ENCODE assay signal across 17 cellular contexts in genomic region chr11:118239509-118239908, GRCh38. TPM values are rescaled to one million over a fixed set of nuclear protein-coding genes. Genes with fewer than 3 reads are reported as not detected.
DNase-seq lines count a peak whose midpoint lies in the region; ATAC-seq, FAIRE-seq and TF ChIP-seq lines count a peak whose summit lies in the region.
"Had no signal": no experiment of that assay in that cellular context is flagged by ENCODE, and none has a peak within 500 bp of the region (broad histone marks: within the 10 kb centered on the region; RNA-seq: fewer than 3 reads in every experiment).

No MANE protein-coding gene starts in this region.

- peaks cover 0 to 1% (median 0%) of the 10 kb centered on the region in 4 donors for H3K36me3 ChIP-seq in liver (ENCODE audit: control insufficient read depth in 4 of 4, insufficient read depth in 3 of 4, low read depth in 1 of 4, low read length in 3 of 4)
- H3K36me3 ChIP-seq in HepG2 (replicated peaks in 1 of 2; ENCODE audit: control insufficient read depth in 1 of 2, insufficient read depth in 2 of 2, low read length in 2 of 2) = peaks cover 0 to 15% of the 10 kb centered on the region in 2 experiments; a peak in 3 of 5 replicates
- H3K36me3 ChIP-seq in right lobe of liver = no peaks in the 10 kb centered on the region
- no peaks in the 10 kb centered on the region for H3K36me3 ChIP-seq in upper lobe of right lung

- ATAC-seq in HepG2 (no peak), right lobe of liver (no peak), upper lobe of right lung (no peak)
- ATAC-seq in activated CD8-positive, alpha-beta T cell treated with anti-CD3 and anti-CD28 coated beads, Interleukin-2, amount 10 ng/mL, durations not matched to agents 7 days and 5 days = no peak
- ATAC-seq: heart right ventricle had no signal

- no peak overlapping the region for H3K4me3 ChIP-seq in liver (ENCODE audit: low read depth in 1 of 3, low read length in 3 of 3)
- H3K4me3 ChIP-seq in HepG2 (replicated peaks in 1 of 3; ENCODE audit: insufficient read depth in 1 of 3, low read depth in 2 of 3, low read length in 3 of 3) = no peak overlapping the region
- H3K4me3 ChIP-seq in right lobe of liver = no peak overlapping the region
- H3K4me3 ChIP-seq in upper lobe of right lung = no peak overlapping the region

- H3K27me3 ChIP-seq in liver (ENCODE audit: control insufficient read depth in 4 of 4, insufficient read depth in 4 of 4, low read length in 3 of 4) (no peaks in the 10 kb centered on the region), HepG2 (ENCODE audit: control insufficient read depth in 1 of 2, insufficient read depth in 2 of 2, low read length in 2 of 2) (no peaks in the 10 kb centered on the region), right lobe of liver (no peaks in the 10 kb centered on the region), upper lobe of right lung (no peaks in the 10 kb centered on the region)
- H3K27me3 ChIP-seq: heart right ventricle had no signal

- CTCF ChIA-PET in HepG2 (lab: Yijun Ruan, JAX; ENCODE audit: low intra/inter-chr PET ratio, low total read pairs) = no interaction called here
- CTCF ChIA-PET in activated CD8-positive, alpha-beta T cell treated with anti-CD3 and anti-CD28 coated beads, Interleukin-2, amount 10 ng/mL, durations not matched to agents 7 days and 5 days (lab: Charles Lee) = interaction anchor here (0.6 to 5.3 kb wide), 16 partner anchors 8 to 59 kb away, joined by 3 to 54 read pairs (median 4); partner anchors contain the start of genes JAML and MPZL3

- in situ Hi-C loops in HepG2 (cut with HindIII; ENCODE audit: extremely low pct_ligation_motif_present, low pct_unique_long_range_greater_than_20kb) = no loop called here

- peak overlapping the region; percentile 71 for H3K4me3 Mint-ChIP-seq in activated CD8-positive, alpha-beta T cell treated with anti-CD3 and anti-CD28 coated beads, Interleukin-2, amount 10 ng/mL, durations not matched to agents 7 days and 5 days

- no peak overlapping the region for H3K4me2 ChIP-seq in HepG2 (ENCODE audit: low read depth, low read length)

- no peak for TF ChIP-seq RAD21 in liver (IDR thresholded peaks at IDR 0.05)
- no peak for TF ChIP-seq RAD21 in HepG2 (CRISPR knock-in tag; IDR thresholded peaks at IDR 0.05)

- WGBS in liver = 46% methylated on average over 2 of the region's 2 CpGs
- 95% methylated on average over 2 of the region's 2 CpGs for WGBS in HepG2 (ENCODE audit: low lambda C conversion rate)
- WGBS in right lobe of liver (ENCODE audit: insufficient coverage, low coverage, low lambda C conversion rate, missing lambda C conversion rate) = 7% methylated on average over 2 of the region's 2 CpGs

- H3K27ac ChIP-seq in liver (ENCODE audit: low read depth in 1 of 2, low read length in 2 of 2) (peak overlapping the region; percentile 32 to 38), HepG2 (ENCODE audit: extremely low read length, insufficient read depth, low read length) (no peak overlapping the region), right lobe of liver (peak overlapping the region in 2 of 3 donors; percentile 7 to 42), upper lobe of right lung (peak overlapping the region; percentile 68)

- BruUV-seq in HepG2 (replicated peaks; lab: Mats Ljungman, UMichigan) = no TSS peak

- DNase-seq in HepG2 (ENCODE audit: low spot score) (no peak), right lobe of liver (no peak), upper lobe of right lung (no peak), ureter (ENCODE audit: low spot score) (no peak), NCI-H1105 (lab: John Stamatoyannopoulos, UW) (no peak), COLO829 (ENCODE audit: low spot score) (no peak)
- peak; percentile 22 for DNase-seq in activated CD8-positive, alpha-beta T cell treated with anti-CD3 and anti-CD28 coated beads, Interleukin-2, amount 10 ng/mL, durations not matched to agents 7 days and 5 days
- DNase-seq: activated CD4-positive, alpha-beta T cell treated with anti-CD3 and anti-CD28 coated beads for 1 hour; activated gamma-delta T cell; DMS79 treated with DMSO at 0.1 percent for 48 hours; heart right ventricle; NCI-H1092; NCI-H226; SHP77 had no signal

- peaks cover 64% of the 10 kb centered on the region for H3K36me3 Mint-ChIP-seq in activated CD8-positive, alpha-beta T cell treated with anti-CD3 and anti-CD28 coated beads, Interleukin-2, amount 10 ng/mL, durations not matched to agents 7 days and 5 days (ENCODE audit: low read depth)

- TF ChIP-seq POLR2A in HepG2 (IDR thresholded peaks at IDR 0.05; ENCODE audit: insufficient read depth in 1 of 2, low read depth in 2 of 2, low read length in 2 of 2) (no peak), right lobe of liver (IDR thresholded peaks at IDR 0.05) (no peak)

- no peaks in the 10 kb centered on the region for H3K9me3 ChIP-seq in liver (ENCODE audit: control insufficient read depth in 4 of 4, low read length in 3 of 4)
- H3K9me3 ChIP-seq in HepG2 (ENCODE audit: low read length) = no peaks in the 10 kb centered on the region
- H3K9me3 ChIP-seq in right lobe of liver = no peaks in the 10 kb centered on the region
- no peaks in the 10 kb centered on the region for H3K9me3 ChIP-seq in upper lobe of right lung
- H3K9me3 ChIP-seq: heart right ventricle had no signal

- peaks cover 84% of the 10 kb centered on the region for H3K4me1 Mint-ChIP-seq in activated CD8-positive, alpha-beta T cell treated with anti-CD3 and anti-CD28 coated beads, Interleukin-2, amount 10 ng/mL, durations not matched to agents 7 days and 5 days (ENCODE audit: low read depth)

- H3K9me3 Mint-ChIP-seq in activated CD8-positive, alpha-beta T cell treated with anti-CD3 and anti-CD28 coated beads, Interleukin-2, amount 10 ng/mL, durations not matched to agents 7 days and 5 days (ENCODE audit: insufficient read depth) = no peaks in the 10 kb centered on the region

- no peaks in the 10 kb centered on the region for H3K79me2 ChIP-seq in HepG2 (ENCODE audit: insufficient read depth, low read length)

- no peaks in the 10 kb centered on the region for H4K20me1 ChIP-seq in HepG2 (ENCODE audit: insufficient read depth, low read length)

- peaks cover 3 to 33% (median 15%) of the 10 kb centered on the region in 4 donors for H3K4me1 ChIP-seq in liver (ENCODE audit: control insufficient read depth in 4 of 4, insufficient read depth in 4 of 4, low read length in 3 of 4)
- H3K4me1 ChIP-seq in HepG2 (ENCODE audit: insufficient read depth, low read length) = peaks cover 40% of the 10 kb centered on the region
- peaks cover 0 to 35% (median 14%) of the 10 kb centered on the region in 4 donors for H3K4me1 ChIP-seq in right lobe of liver
- peaks cover 36% of the 10 kb centered on the region for H3K4me1 ChIP-seq in upper lobe of right lung

- POLR2A ChIA-PET in HepG2 (lab: Yijun Ruan, JAX) = no interaction called here
- POLR2A ChIA-PET in activated CD8-positive, alpha-beta T cell treated with anti-CD3 and anti-CD28 coated beads, Interleukin-2, amount 10 ng/mL, durations not matched to agents 7 days and 5 days (lab: Charles Lee) = interaction anchor here (1.0 to 4.9 kb wide), 5 partner anchors 10 to 64 kb away, joined by 4 to 86 read pairs (median 12); partner anchors contain the start of genes JAML and MPZL3

- no peak overlapping the region for H2AFZ ChIP-seq in HepG2 (ENCODE audit: low read length)

- H3K9ac ChIP-seq in liver (ENCODE audit: low read depth in 1 of 2, low read length in 2 of 2) = no peak overlapping the region
- no peak overlapping the region for H3K9ac ChIP-seq in HepG2 (ENCODE audit: insufficient read depth, low read depth, low read length)

- H3K27ac Mint-ChIP-seq in activated CD8-positive, alpha-beta T cell treated with anti-CD3 and anti-CD28 coated beads, Interleukin-2, amount 10 ng/mL, durations not matched to agents 7 days and 5 days = peak overlapping the region; percentile 88

- no peak for FAIRE-seq in HepG2 (lab: Jason Lieb, UNC)
- FAIRE-seq: keratinocyte had no signal

- intact Hi-C loops in HepG2 (cut with micrococcal nuclease; ENCODE audit: unreplicated experiment) (no loop called here), right lobe of liver (cut with DNase I) (no loop called here), upper lobe of right lung (cut with DNase I) (no loop called here)

- TF ChIP-seq EP300 in HepG2 (IDR thresholded peaks at IDR 0.05; ENCODE audit: low read depth in 2 of 2, low read length in 2 of 2) (no peak), HepG2 (CRISPR knock-in tag; IDR thresholded peaks at IDR 0.05; ENCODE audit: borderline replicate concordance) (no peak)

- no peaks in the 10 kb centered on the region for H3K27me3 Mint-ChIP-seq in activated CD8-positive, alpha-beta T cell treated with anti-CD3 and anti-CD28 coated beads, Interleukin-2, amount 10 ng/mL, durations not matched to agents 7 days and 5 days (ENCODE audit: low read depth)

- TF ChIP-seq CTCF in liver (IDR thresholded peaks at IDR 0.05; ENCODE audit: low read depth, low read length, missing input control) = no peak
- TF ChIP-seq CTCF in HepG2 (CRISPR knock-in tag; IDR thresholded peaks at IDR 0.05) = no peak
- TF ChIP-seq CTCF in right lobe of liver (IDR thresholded peaks at IDR 0.05) = no peak
- TF ChIP-seq CTCF in upper lobe of right lung (IDR thresholded peaks at IDR 0.05) = no peak

RNA-seq across cellular contexts. Expression of gene MPZL3, which starts 12.7 kb away (rescaled TPM):
- total RNA-seq in liver (1 to 10 TPM; 4.1 to 6.9 TPM), HepG2 (2016; rRNA removed; fragmentation: Illumina TruSeq; extraction: Trizol) (6.6 and 9.3 TPM in 2 replicates), right lobe of liver (1 to 10 TPM; 2.7 to 9.3 (median 6.8) TPM), upper lobe of right lung (11.8 TPM), ureter (7.9 TPM)
- polyA plus RNA-seq in liver (1 to 10 TPM; 2.5 to 2.9 TPM), HepG2 (2011; rRNA removed) (4.5 and 5.3 TPM in 2 replicates)
- 0.51 and 0.88 TPM in 2 replicates for total RNA-seq in HepG2 (2016; cell fraction: cytosol; rRNA removed; fragmentation: Illumina TruSeq; extraction: Trizol; ENCODE audit: low read depth)
- total RNA-seq in HepG2 (2016; cell fraction: insoluble cytoplasmic fraction; rRNA removed; fragmentation: Illumina TruSeq; extraction: Trizol) = 6.1 and 9.5 TPM in 2 replicates
- total RNA-seq in HepG2 (2016; cell fraction: membrane; rRNA removed; fragmentation: Illumina TruSeq; extraction: Trizol) = 3.0 and 3.4 TPM in 2 replicates
- total RNA-seq in HepG2 (2016; cell fraction: nucleus; rRNA removed; fragmentation: Illumina TruSeq; extraction: Trizol) = 7.4 and 9.6 TPM in 2 replicates
- 3.1 and 4.4 TPM in 2 replicates for polyA plus RNA-seq in HepG2 (2011; cell fraction: cytosol; rRNA removed)
- 2.5 TPM in 2 replicates for polyA plus RNA-seq in HepG2 (2011; cell fraction: nucleus; rRNA removed)
- polyA plus RNA-seq in HepG2 (2012) = 4.4 and 4.5 TPM in 2 replicates
- 0.26 and 0.48 TPM in 2 replicates for polyA plus RNA-seq in HepG2 (2016; cell fraction: cytosol; fragmentation: Illumina TruSeq; extraction: Trizol; ENCODE audit: low read depth)
- 3.1 and 3.5 TPM in 2 replicates for polyA plus RNA-seq in HepG2 (2016; cell fraction: insoluble cytoplasmic fraction; fragmentation: Illumina TruSeq; extraction: Trizol; ENCODE audit: low read depth)
- 1.2 TPM in 2 replicates for polyA plus RNA-seq in HepG2 (2016; cell fraction: membrane; fragmentation: Illumina TruSeq; extraction: Trizol; ENCODE audit: low read depth)
- 8.3 and 8.4 TPM in 2 replicates for polyA plus RNA-seq in HepG2 (2016; cell fraction: nucleus; fragmentation: Illumina TruSeq; extraction: Trizol; ENCODE audit: insufficient read depth, low read depth)
- polyA minus RNA-seq in HepG2 (2011; rRNA and poly(A)+ RNA removed; ENCODE audit: low replicate concordance) = 3.3 and 7.7 TPM in 2 replicates
- 8.2 and 11.8 TPM in 2 replicates for polyA minus RNA-seq in HepG2 (2011; cell fraction: cytosol; rRNA and poly(A)+ RNA removed)
- polyA minus RNA-seq in HepG2 (2011; cell fraction: nucleus; rRNA and poly(A)+ RNA removed) = 3.5 and 4.4 TPM in 2 replicates
- 10 to 100 TPM; 19.6 to 20.0 TPM for total RNA-seq in activated CD8-positive, alpha-beta T cell treated with anti-CD3 and anti-CD28 coated beads, Interleukin-2, amount 10 ng/mL, durations not matched to agents 7 days and 5 days

RNA-seq across cellular contexts. Expression of gene JAML, which starts 14.7 kb away (rescaled TPM):
- total RNA-seq in liver = 10 to 100 TPM in 1 of 2 donors, 1 to 10 TPM in 1; 9.6 to 13.5 TPM
- 1 to 10 TPM; 2.2 to 3.4 TPM for polyA plus RNA-seq in liver
- total RNA-seq in HepG2 (2016; rRNA removed; fragmentation: Illumina TruSeq; extraction: Trizol) = 3.3 and 3.8 TPM in 2 replicates
- 0.71 and 0.97 TPM in 2 replicates for total RNA-seq in HepG2 (2016; cell fraction: cytosol; rRNA removed; fragmentation: Illumina TruSeq; extraction: Trizol; ENCODE audit: low read depth)
- total RNA-seq in HepG2 (2016; cell fraction: insoluble cytoplasmic fraction; rRNA removed; fragmentation: Illumina TruSeq; extraction: Trizol) = 3.7 and 4.6 TPM in 2 replicates
- total RNA-seq in HepG2 (2016; cell fraction: membrane; rRNA removed; fragmentation: Illumina TruSeq; extraction: Trizol) = 1.8 and 1.9 TPM in 2 replicates
- 3.5 and 4.0 TPM in 2 replicates for total RNA-seq in HepG2 (2016; cell fraction: nucleus; rRNA removed; fragmentation: Illumina TruSeq; extraction: Trizol)
- 2.0 and 2.8 TPM in 2 replicates for polyA plus RNA-seq in HepG2 (2011; rRNA removed)
- 0.91 and 1.1 TPM in 2 replicates for polyA plus RNA-seq in HepG2 (2011; cell fraction: cytosol; rRNA removed)
- polyA plus RNA-seq in HepG2 (2011; cell fraction: nucleus; rRNA removed) = 8.0 and 9.7 TPM in 2 replicates
- 9.8 and 22.2 TPM in 2 replicates for polyA plus RNA-seq in HepG2 (2012)
- polyA plus RNA-seq in HepG2 (2016; cell fraction: cytosol; fragmentation: Illumina TruSeq; extraction: Trizol; ENCODE audit: low read depth) = 0.93 and 0.95 TPM in 2 replicates
- 2.7 and 4.1 TPM in 2 replicates for polyA plus RNA-seq in HepG2 (2016; cell fraction: insoluble cytoplasmic fraction; fragmentation: Illumina TruSeq; extraction: Trizol; ENCODE audit: low read depth)
- polyA plus RNA-seq in HepG2 (2016; cell fraction: membrane; fragmentation: Illumina TruSeq; extraction: Trizol; ENCODE audit: low read depth) = 1.4 and 1.7 TPM in 2 replicates
- 5.7 and 5.9 TPM in 2 replicates for polyA plus RNA-seq in HepG2 (2016; cell fraction: nucleus; fragmentation: Illumina TruSeq; extraction: Trizol; ENCODE audit: insufficient read depth, low read depth)
- 1.7 TPM in 1 of 2 replicates, not detected in the other for polyA minus RNA-seq in HepG2 (2011; rRNA and poly(A)+ RNA removed; ENCODE audit: low replicate concordance)
- 0.44 and 0.59 TPM in 2 replicates for polyA minus RNA-seq in HepG2 (2011; cell fraction: cytosol; rRNA and poly(A)+ RNA removed)
- 6.0 and 6.1 TPM in 2 replicates for polyA minus RNA-seq in HepG2 (2011; cell fraction: nucleus; rRNA and poly(A)+ RNA removed)
- total RNA-seq in activated CD8-positive, alpha-beta T cell treated with anti-CD3 and anti-CD28 coated beads, Interleukin-2, amount 10 ng/mL, durations not matched to agents 7 days and 5 days = 100 to 1,000 TPM; 140 to 144 TPM
- total RNA-seq in right lobe of liver = 1 to 10 TPM; 1.5 to 9.1 (median 3.2) TPM
- 87.9 TPM for total RNA-seq in upper lobe of right lung
- 13.9 TPM for total RNA-seq in ureter
- total RNA-seq: fibroblast of lung had no signal
- polyA plus RNA-seq: fibroblast of lung had no signal

RNA-seq across cellular contexts. Expression of gene MPZL2, which starts 24.6 kb away (rescaled TPM):
- total RNA-seq in liver (10 to 100 TPM; 14.4 to 17.2 TPM), HepG2 (2016; rRNA removed; fragmentation: Illumina TruSeq; extraction: Trizol) (16.6 and 27.9 TPM in 2 replicates), right lobe of liver (10 to 100 TPM; 13.0 to 32.4 (median 21.2) TPM), upper lobe of right lung (119 TPM), ureter (226 TPM)
- polyA plus RNA-seq in liver (1 to 10 TPM; 8.4 to 9.3 TPM), HepG2 (2011; rRNA removed) (41.0 and 53.7 TPM in 2 replicates)
- 2.2 and 2.3 TPM in 2 replicates for total RNA-seq in HepG2 (2016; cell fraction: cytosol; rRNA removed; fragmentation: Illumina TruSeq; extraction: Trizol; ENCODE audit: low read depth)
- 14.3 and 27.1 TPM in 2 replicates for total RNA-seq in HepG2 (2016; cell fraction: insoluble cytoplasmic fraction; rRNA removed; fragmentation: Illumina TruSeq; extraction: Trizol)
- total RNA-seq in HepG2 (2016; cell fraction: membrane; rRNA removed; fragmentation: Illumina TruSeq; extraction: Trizol) = 4.6 and 5.7 TPM in 2 replicates
- total RNA-seq in HepG2 (2016; cell fraction: nucleus; rRNA removed; fragmentation: Illumina TruSeq; extraction: Trizol) = 37.3 and 38.2 TPM in 2 replicates
- polyA plus RNA-seq in HepG2 (2011; cell fraction: cytosol; rRNA removed) = 26.1 and 32.3 TPM in 2 replicates
- 33.6 and 34.4 TPM in 2 replicates for polyA plus RNA-seq in HepG2 (2011; cell fraction: nucleus; rRNA removed)
- polyA plus RNA-seq in HepG2 (2012) = 19.5 and 32.5 TPM in 2 replicates
- 1.4 and 1.6 TPM in 2 replicates for polyA plus RNA-seq in HepG2 (2016; cell fraction: cytosol; fragmentation: Illumina TruSeq; extraction: Trizol; ENCODE audit: low read depth)
- 14.0 and 15.4 TPM in 2 replicates for polyA plus RNA-seq in HepG2 (2016; cell fraction: insoluble cytoplasmic fraction; fragmentation: Illumina TruSeq; extraction: Trizol; ENCODE audit: low read depth)
- polyA plus RNA-seq in HepG2 (2016; cell fraction: membrane; fragmentation: Illumina TruSeq; extraction: Trizol; ENCODE audit: low read depth) = 2.7 and 3.2 TPM in 2 replicates
- 46.0 and 46.2 TPM in 2 replicates for polyA plus RNA-seq in HepG2 (2016; cell fraction: nucleus; fragmentation: Illumina TruSeq; extraction: Trizol; ENCODE audit: insufficient read depth, low read depth)
- 46.6 and 89.0 TPM in 2 replicates for polyA minus RNA-seq in HepG2 (2011; rRNA and poly(A)+ RNA removed; ENCODE audit: low replicate concordance)
- polyA minus RNA-seq in HepG2 (2011; cell fraction: cytosol; rRNA and poly(A)+ RNA removed) = 16.1 and 23.3 TPM in 2 replicates
- polyA minus RNA-seq in HepG2 (2011; cell fraction: nucleus; rRNA and poly(A)+ RNA removed) = 32.2 and 41.3 TPM in 2 replicates
- 10 to 100 TPM; 11.7 to 12.2 TPM for total RNA-seq in activated CD8-positive, alpha-beta T cell treated with anti-CD3 and anti-CD28 coated beads, Interleukin-2, amount 10 ng/mL, durations not matched to agents 7 days and 5 days
- total RNA-seq: fibroblast of lung had no signal
- polyA plus RNA-seq: fibroblast of lung had no signal
